ENCODE assay signal across 2 cellular contexts in genomic region chr16:88132836-88133506, GRCh38.
A peak's percentile ranks its signal among the peaks of the same experiment; 100 is the strongest.
TF ChIP-seq lines count a peak whose summit lies in the region.

No MANE protein-coding gene starts in this region.

TF ChIP-seq in HepG2, 621 proteins besides CTCF, POLR2A, EP300 and RAD21:
- TF ChIP-seq AKAP8 (CRISPR knock-in tag; IDR thresholded peaks at IDR 0.05) (no peak), HNRNPL (IDR thresholded peaks at IDR 0.05; ENCODE audit: low read depth, low read length) (0 out of 2 replicates have a peak, but pooled peaks have one; percentile 42)
TF ChIP-seq in HepG2: peak in this region for 1.

TF ChIP-seq in H1, 55 proteins besides CTCF, POLR2A, EP300 and RAD21:
- TF ChIP-seq EZH2 (IDR thresholded peaks at IDR 0.05; ENCODE audit: low read depth, low read length, severe bottlenecking) (no peak), BCL11A (IDR thresholded peaks at IDR 0.05; ENCODE audit: low read depth in 2 of 2, low read length in 2 of 2) (no peak), SIX5 (IDR thresholded peaks at IDR 0.05; ENCODE audit: low read depth, low read length) (no peak), ATF3 (IDR thresholded peaks at IDR 0.05; ENCODE audit: insufficient read depth, low read depth, low read length) (no peak), CREB1 (IDR thresholded peaks at IDR 0.05) (no peak), NRF1 (IDR thresholded peaks at IDR 0.05; ENCODE audit: low read depth, low read length) (no peak), CEBPB (IDR thresholded peaks at IDR 0.05; ENCODE audit: low read depth, low read length) (no peak), MAX (IDR thresholded peaks at IDR 0.05) (no peak)
